ENCODE assay signal across 19 cellular contexts in the genomic region with DNA sequence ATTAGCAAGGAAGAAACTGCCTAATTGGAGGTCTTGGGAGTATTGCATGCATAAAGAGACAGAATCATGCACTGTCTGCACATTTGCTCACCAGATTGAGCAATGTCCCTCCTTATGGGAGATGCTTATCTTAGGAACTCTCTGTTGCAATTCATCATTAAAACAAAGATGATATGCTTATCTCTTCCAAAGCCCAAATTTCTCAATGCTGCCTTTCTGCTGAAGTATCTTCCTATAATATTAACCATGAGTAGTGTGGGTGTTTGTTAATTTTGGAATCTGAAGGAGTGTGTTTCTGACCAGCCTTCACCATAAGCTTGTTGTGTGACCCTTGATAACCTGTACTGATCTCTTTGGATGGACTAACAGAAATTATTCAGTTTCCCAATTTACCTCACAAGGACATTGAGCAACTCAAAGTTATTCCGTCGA.
"Had no signal": no experiment of that assay in that cellular context is flagged by ENCODE, and none has a peak within 500 bp of the region (broad histone marks: within the 10 kb centered on the region; RNA-seq: fewer than 3 reads in every experiment).

No MANE protein-coding gene starts in this region.

- DNase-seq: activated CD4-positive, alpha-beta T cell treated with anti-CD3 and anti-CD28 coated beads for 4 hours; activated CD8-positive, alpha-beta memory T cell treated with anti-CD3 and anti-CD28 coated beads, Interleukin-2, amount 50 U/mL, for 48 hours; activated gamma-delta T cell treated with Interleukin-2 at 50 U/mL for 16 hours; cerebellar nuclear complex; dermis blood vessel endothelial cell; kidney; left ventricle myocardium inferior; naive thymus-derived CD8-positive, alpha-beta T cell; small intestine; stimulated activated naive CD8-positive, alpha-beta T cell treated with anti-CD3 and anti-CD28 coated beads, Interleukin-15, Interleukin-2, amounts not matched to agents 100 U/mL and 50 U/mL, for 24 hours; T-helper 17 cell; transverse colon had no signal

- H3K27ac ChIP-seq: breast epithelium, epithelial cell of prostate, hepatocyte, left ventricle myocardium inferior, neutrophil, right atrium auricular region, transverse colon had no signal

- H3K4me3 Mint-ChIP-seq: activated naive CD8-positive, alpha-beta T cell; naive thymus-derived CD8-positive, alpha-beta T cell; T-helper 17 cell had no signal

- H3K9me3 ChIP-seq: breast epithelium, left ventricle myocardium inferior, neutrophil, right atrium auricular region, transverse colon had no signal

- ATAC-seq: naive thymus-derived CD8-positive, alpha-beta T cell; stimulated activated naive CD8-positive, alpha-beta T cell treated with anti-CD3 and anti-CD28 coated beads, Interleukin-15, Interleukin-2, amounts not matched to agents 100 U/mL and 50 U/mL, for 24 hours; T-helper 17 cell had no signal

- H3K36me3 ChIP-seq: breast epithelium, left ventricle myocardium inferior, neutrophil, right atrium auricular region, transverse colon had no signal

- H3K4me1 ChIP-seq: breast epithelium, right atrium auricular region, transverse colon had no signal

- H3K4me3 ChIP-seq: breast epithelium, hepatocyte, left ventricle myocardium inferior, right atrium auricular region, transverse colon had no signal

- H3K27ac Mint-ChIP-seq: activated naive CD8-positive, alpha-beta T cell; naive thymus-derived CD8-positive, alpha-beta T cell; progenitor cell of endocrine pancreas; T-helper 17 cell had no signal

- H3K27me3 ChIP-seq: breast epithelium, hepatocyte, neutrophil, right atrium auricular region, transverse colon had no signal

- H3K27me3 Mint-ChIP-seq: activated naive CD8-positive, alpha-beta T cell; naive thymus-derived CD8-positive, alpha-beta T cell; progenitor cell of endocrine pancreas; T-helper 17 cell had no signal

- H3K36me3 Mint-ChIP-seq: activated naive CD8-positive, alpha-beta T cell; naive thymus-derived CD8-positive, alpha-beta T cell had no signal

- H3K4me1 Mint-ChIP-seq: naive thymus-derived CD8-positive, alpha-beta T cell; T-helper 17 cell had no signal
